Comparison of ENCODE assay signal across 1 cellular context in the genomic region with DNA sequence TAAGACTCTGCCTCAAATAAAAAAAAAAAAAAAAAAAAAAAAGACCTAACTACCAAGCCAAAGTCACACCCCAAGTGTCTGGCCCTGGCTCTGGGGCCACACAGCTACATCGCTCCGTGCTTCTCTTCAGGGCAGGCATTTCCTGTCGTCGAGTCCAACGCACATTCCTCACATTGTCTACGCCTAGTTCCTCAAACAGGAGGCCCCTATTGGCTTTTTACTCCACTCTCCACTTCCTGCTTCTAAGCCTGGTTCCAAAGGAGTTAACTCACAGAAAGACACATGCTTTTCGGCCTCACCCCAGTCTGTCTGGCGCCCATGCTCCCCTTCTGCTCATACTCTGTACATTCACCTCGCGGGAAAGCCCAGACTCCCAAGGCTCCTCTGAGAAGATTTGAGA.
A peak's percentile ranks its signal among the peaks of the same experiment; 100 is the strongest.
TF ChIP-seq lines count a peak whose summit lies in the region.

No MANE protein-coding gene starts in this region.

TF ChIP-seq in A549, 52 proteins besides CTCF, POLR2A, EP300 and RAD21:
- TF ChIP-seq, protein P1, sequence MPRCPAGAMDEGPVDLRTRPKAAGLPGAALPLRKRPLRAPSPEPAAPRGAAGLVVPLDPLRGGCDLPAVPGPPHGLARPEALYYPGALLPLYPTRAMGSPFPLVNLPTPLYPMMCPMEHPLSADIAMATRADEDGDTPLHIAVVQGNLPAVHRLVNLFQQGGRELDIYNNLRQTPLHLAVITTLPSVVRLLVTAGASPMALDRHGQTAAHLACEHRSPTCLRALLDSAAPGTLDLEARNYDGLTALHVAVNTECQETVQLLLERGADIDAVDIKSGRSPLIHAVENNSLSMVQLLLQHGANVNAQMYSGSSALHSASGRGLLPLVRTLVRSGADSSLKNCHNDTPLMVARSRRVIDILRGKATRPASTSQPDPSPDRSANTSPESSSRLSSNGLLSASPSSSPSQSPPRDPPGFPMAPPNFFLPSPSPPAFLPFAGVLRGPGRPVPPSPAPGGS (IDR thresholded peaks at IDR 0.05): 0 out of 3 replicates have a peak, but pooled peaks have one; percentile 23
- TF ChIP-seq, protein P2, sequence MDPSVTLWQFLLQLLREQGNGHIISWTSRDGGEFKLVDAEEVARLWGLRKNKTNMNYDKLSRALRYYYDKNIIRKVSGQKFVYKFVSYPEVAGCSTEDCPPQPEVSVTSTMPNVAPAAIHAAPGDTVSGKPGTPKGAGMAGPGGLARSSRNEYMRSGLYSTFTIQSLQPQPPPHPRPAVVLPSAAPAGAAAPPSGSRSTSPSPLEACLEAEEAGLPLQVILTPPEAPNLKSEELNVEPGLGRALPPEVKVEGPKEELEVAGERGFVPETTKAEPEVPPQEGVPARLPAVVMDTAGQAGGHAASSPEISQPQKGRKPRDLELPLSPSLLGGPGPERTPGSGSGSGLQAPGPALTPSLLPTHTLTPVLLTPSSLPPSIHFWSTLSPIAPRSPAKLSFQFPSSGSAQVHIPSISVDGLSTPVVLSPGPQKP (IDR thresholded peaks at IDR 0.05; ENCODE audit: low read depth, low read length): no peak
- no peak for TF ChIP-seq REST (IDR thresholded peaks at IDR 0.05)
- TF ChIP-seq, protein P3, sequence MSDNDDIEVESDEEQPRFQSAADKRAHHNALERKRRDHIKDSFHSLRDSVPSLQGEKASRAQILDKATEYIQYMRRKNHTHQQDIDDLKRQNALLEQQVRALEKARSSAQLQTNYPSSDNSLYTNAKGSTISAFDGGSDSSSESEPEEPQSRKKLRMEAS (IDR thresholded peaks at IDR 0.05): peak; percentile 79
- TF ChIP-seq, protein P4, sequence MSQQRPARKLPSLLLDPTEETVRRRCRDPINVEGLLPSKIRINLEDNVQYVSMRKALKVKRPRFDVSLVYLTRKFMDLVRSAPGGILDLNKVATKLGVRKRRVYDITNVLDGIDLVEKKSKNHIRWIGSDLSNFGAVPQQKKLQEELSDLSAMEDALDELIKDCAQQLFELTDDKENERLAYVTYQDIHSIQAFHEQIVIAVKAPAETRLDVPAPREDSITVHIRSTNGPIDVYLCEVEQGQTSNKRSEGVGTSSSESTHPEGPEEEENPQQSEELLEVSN (IDR thresholded peaks at IDR 0.05; ENCODE audit: borderline replicate concordance, low read depth): 0 out of 2 replicates have a peak, but pooled peaks have one; percentile 20
- 0 out of 2 replicates have a peak, but pooled peaks have one; percentile 46 for TF ChIP-seq HOXB13 (CRISPR knock-in tag; IDR thresholded peaks at IDR 0.05; ENCODE audit: low read depth)
- TF ChIP-seq ZNF302 (CRISPR knock-in tag; IDR thresholded peaks at IDR 0.05): no peak
- TF ChIP-seq NFE2L2 (conservative IDR thresholded peaks at IDR 0.05; ENCODE audit: low read length): no peak
